Comparison of ENCODE assay signal across 16 cellular contexts in the genomic region with DNA sequence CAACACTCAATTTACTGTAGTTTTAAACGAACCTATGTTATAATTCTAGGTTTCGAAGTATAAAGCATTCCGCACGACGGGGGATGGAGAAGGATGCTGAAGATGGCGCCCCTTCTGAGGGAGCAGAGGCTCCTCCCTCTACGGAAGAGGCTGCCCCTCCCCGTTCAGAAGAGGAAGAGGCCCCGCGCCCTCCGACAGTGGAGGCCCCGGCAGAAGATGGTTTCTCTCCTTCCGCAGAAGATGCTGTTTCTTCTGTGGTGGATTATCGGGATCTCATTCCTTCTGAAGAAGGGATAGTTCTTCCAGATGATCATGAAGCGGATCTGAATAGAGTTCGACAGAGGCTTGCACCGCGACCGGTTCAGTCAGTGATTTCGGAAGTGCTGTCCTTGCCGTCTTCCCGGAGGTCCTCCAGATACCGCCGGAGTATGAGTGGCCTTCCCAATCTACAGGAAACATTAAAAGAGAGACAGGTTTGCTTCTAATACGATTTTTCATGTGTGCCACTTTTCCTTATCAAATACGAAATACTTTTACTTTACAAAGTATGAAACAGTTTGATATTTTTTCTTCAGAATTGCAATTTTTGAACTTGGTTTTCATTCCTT. TPM values are rescaled to one million over a fixed set of nuclear protein-coding genes. Genes with fewer than 3 reads are reported as not detected.
A peak's percentile ranks its signal among the peaks of the same experiment; 100 is the strongest.
DNase-seq lines count a peak whose midpoint lies in the region; ATAC-seq and TF ChIP-seq lines count a peak whose summit lies in the region.
"Had no signal": no experiment of that assay in that cellular context is flagged by ENCODE, and none has a peak within 500 bp of the region (broad histone marks: within the 10 kb centered on the region; RNA-seq: fewer than 3 reads in every experiment).

No MANE protein-coding gene starts in this region.

- no peak overlapping the region for H3K9ac ChIP-seq in neuronal stem cell (ENCODE audit: low read depth, low read length, poor library complexity)

- no peak for DNase-seq in CD8-positive, alpha-beta memory T cell
- no peak for DNase-seq in WTC11 (ENCODE audit: low spot score)
- DNase-seq in neuronal stem cell (ENCODE audit: low spot score) = no peak
- DNase-seq in brain microvascular endothelial cell = no peak
- no peak for DNase-seq in NCI-H2029 treated with DMSO at 0.1 percent for 48 hours (lab: John Stamatoyannopoulos, UW)
- DNase-seq: ACHN; BE2C; C1 segment of cervical spinal cord; CD4-positive, alpha-beta T cell; DMS79 treated with DMSO at 0.1 percent for 48 hours; GF-D8 had no signal

- H2BK5ac ChIP-seq in neuronal stem cell (ENCODE audit: low read length) = no peak overlapping the region

- no CpG with 5 or more reads among the region's 26 CpGs for WGBS in neuronal stem cell (ENCODE audit: extremely low coverage in 2 of 2, insufficient read length in 2 of 2, insufficient replicate concordance in 1 of 2), 2 donors

- no peak overlapping the region for H3K23ac ChIP-seq in neuronal stem cell (ENCODE audit: low read depth, low read length, poor library complexity)

- no peaks in the 10 kb centered on the region for H3K27me3 ChIP-seq in CD8-positive, alpha-beta memory T cell (ENCODE audit: insufficient read depth, low read length, poor library complexity, severe bottlenecking)
- H3K27me3 ChIP-seq in neuronal stem cell (ENCODE audit: control insufficient read depth in 3 of 3, insufficient read depth in 3 of 3, low read depth in 1 of 3, low read length in 3 of 3) = no peaks in the 10 kb centered on the region
- H3K27me3 ChIP-seq in brain microvascular endothelial cell (replicated peaks) = no peaks in the 10 kb centered on the region
- H3K27me3 ChIP-seq: BE2C had no signal

- no peak overlapping the region for H3K4ac ChIP-seq in neuronal stem cell (ENCODE audit: low read length)

- no peak overlapping the region for H3K14ac ChIP-seq in neuronal stem cell (ENCODE audit: low read length)

- H3K79me1 ChIP-seq in neuronal stem cell (ENCODE audit: low read depth, low read length) = no peaks in the 10 kb centered on the region

- POLR2A ChIA-PET in CD8-positive, alpha-beta memory T cell (lab: Charles Lee) = interaction anchor here (0.7 kb wide), 1 partner anchor 9 kb away, joined by 4 read pairs; no protein-coding TSS in a partner anchor
- POLR2A ChIA-PET in WTC11 (lab: Charles Lee) = no interaction called here

- H3K36me3 Mint-ChIP-seq in CD8-positive, alpha-beta memory T cell = peaks cover 0 to 20% (median 2%) of the 10 kb centered on the region in 3 donors
- H3K36me3 Mint-ChIP-seq in WTC11 = no peaks in the 10 kb centered on the region

- no peak overlapping the region for H2BK15ac ChIP-seq in neuronal stem cell (ENCODE audit: low read length)

- no peaks in the 10 kb centered on the region for H3K36me3 ChIP-seq in CD8-positive, alpha-beta memory T cell (ENCODE audit: insufficient read depth, low read length)
- H3K36me3 ChIP-seq in neuronal stem cell (replicated peaks in 1 of 2; ENCODE audit: control insufficient read depth in 2 of 2, insufficient read depth in 2 of 2, low read length in 2 of 2) (no peaks in the 10 kb centered on the region), brain microvascular endothelial cell (replicated peaks) (no peaks in the 10 kb centered on the region)
- H3K36me3 ChIP-seq: BE2C, HAP-1 had no signal

- H3K4me3 ChIP-seq in CD8-positive, alpha-beta memory T cell (ENCODE audit: low read length) = no peak overlapping the region
- H3K4me3 ChIP-seq in neuronal stem cell (ENCODE audit: low read length in 2 of 2) (no peak overlapping the region), brain microvascular endothelial cell (ENCODE audit: low read depth, low read length) (no peak overlapping the region)
- H3K4me3 ChIP-seq: HAP-1 had no signal

- in situ Hi-C loops in brain microvascular endothelial cell (cut with HindIII; ENCODE audit: low pct_ligation_motif_present, low sequenced_read_pairs) = no loop called here

- H3K18ac ChIP-seq in neuronal stem cell (ENCODE audit: low read length) = no peak overlapping the region

- H2AK5ac ChIP-seq in neuronal stem cell (ENCODE audit: low read depth, low read length) = no peak overlapping the region

- H2BK120ac ChIP-seq in neuronal stem cell (ENCODE audit: low read depth, low read length) = no peak overlapping the region

- no peak overlapping the region for H3K4me2 ChIP-seq in neuronal stem cell (ENCODE audit: insufficient read depth, low read length, poor library complexity, severe bottlenecking)

- H3K27ac ChIP-seq in CD8-positive, alpha-beta memory T cell (ENCODE audit: low read depth, low read length) = peak overlapping the region; percentile 34
- H3K27ac ChIP-seq in neuronal stem cell (replicated peaks; ENCODE audit: low read length) = no peak overlapping the region
- no peak overlapping the region for H3K27ac ChIP-seq in brain microvascular endothelial cell
- H3K27ac ChIP-seq: HL-60 had no signal

- H3K4me3 Mint-ChIP-seq in CD8-positive, alpha-beta memory T cell = no peak overlapping the region
- no peak overlapping the region for H3K4me3 Mint-ChIP-seq in WTC11
- H3K4me3 Mint-ChIP-seq: CD4-positive, alpha-beta T cell had no signal

- no peak overlapping the region for H2BK12ac ChIP-seq in neuronal stem cell (ENCODE audit: low read length)

- CTCF ChIA-PET in CD8-positive, alpha-beta memory T cell (lab: Charles Lee) = no interaction called here
- CTCF ChIA-PET in WTC11 (lab: Charles Lee) = no interaction called here

- ATAC-seq in WTC11 (peak; percentile 65), GM19324 (IDR thresholded peaks at IDR 0.05; ENCODE audit: low FRiP score, unreplicated experiment) (no peak)

- no peak overlapping the region for H3K27ac Mint-ChIP-seq in CD8-positive, alpha-beta memory T cell
- H3K27ac Mint-ChIP-seq in WTC11 = no peak overlapping the region
- H3K27ac Mint-ChIP-seq: CD4-positive, alpha-beta T cell had no signal

- no peak overlapping the region for H4K91ac ChIP-seq in neuronal stem cell (ENCODE audit: low read depth, low read length, poor library complexity)

- no peaks in the 10 kb centered on the region for H3K4me1 ChIP-seq in CD8-positive, alpha-beta memory T cell (ENCODE audit: insufficient read depth, low read length)
- H3K4me1 ChIP-seq in neuronal stem cell (ENCODE audit: control insufficient read depth in 2 of 2, insufficient read depth in 1 of 2, low read depth in 1 of 2, low read length in 2 of 2) = peaks cover 4 to 5% of the 10 kb centered on the region in 2 donors
- H3K4me1 ChIP-seq: BE2C, HAP-1 had no signal

- H2AFZ ChIP-seq in neuronal stem cell (ENCODE audit: low read length) = peak overlapping the region; percentile 26

- H3K9me3 ChIP-seq in CD8-positive, alpha-beta memory T cell (ENCODE audit: low read length) = no peaks in the 10 kb centered on the region
- no peaks in the 10 kb centered on the region for H3K9me3 ChIP-seq in neuronal stem cell (replicated peaks in 1 of 2; ENCODE audit: control insufficient read depth in 2 of 2, insufficient read depth in 1 of 2, low read depth in 1 of 2, low read length in 2 of 2)
- H3K9me3 ChIP-seq: BE2C, HAP-1 had no signal

- peaks cover 28 to 39% of the 10 kb centered on the region in 2 donors for H3K27me3 Mint-ChIP-seq in CD8-positive, alpha-beta memory T cell
- no peaks in the 10 kb centered on the region; the same call in 1 of the 2 replicates for H3K27me3 Mint-ChIP-seq in WTC11 (ENCODE audit: low read depth)

- H4K8ac ChIP-seq in neuronal stem cell (ENCODE audit: low read depth, low read length) = no peak overlapping the region

- H3K9me3 Mint-ChIP-seq in CD8-positive, alpha-beta memory T cell = peaks cover 1 to 11% (median 6%) of the 10 kb centered on the region in 5 donors
- peaks cover 6% of the 10 kb centered on the region for H3K9me3 Mint-ChIP-seq in WTC11
- H3K9me3 Mint-ChIP-seq: CD4-positive, alpha-beta T cell had no signal

- no peak for TF ChIP-seq CTCF in WTC11 (IDR thresholded peaks at IDR 0.05)
- no peak for TF ChIP-seq CTCF in brain microvascular endothelial cell (IDR thresholded peaks at IDR 0.05; ENCODE audit: low read depth, low read length, missing control alignments)

- peaks cover 0 to 8% (median 5%) of the 10 kb centered on the region in 3 donors for H3K4me1 Mint-ChIP-seq in CD8-positive, alpha-beta memory T cell
- H3K4me1 Mint-ChIP-seq in WTC11 = peaks cover 6% of the 10 kb centered on the region

TF ChIP-seq in WTC11, 78 proteins besides CTCF, POLR2A, EP300 and RAD21:
- TF ChIP-seq, protein P1, sequence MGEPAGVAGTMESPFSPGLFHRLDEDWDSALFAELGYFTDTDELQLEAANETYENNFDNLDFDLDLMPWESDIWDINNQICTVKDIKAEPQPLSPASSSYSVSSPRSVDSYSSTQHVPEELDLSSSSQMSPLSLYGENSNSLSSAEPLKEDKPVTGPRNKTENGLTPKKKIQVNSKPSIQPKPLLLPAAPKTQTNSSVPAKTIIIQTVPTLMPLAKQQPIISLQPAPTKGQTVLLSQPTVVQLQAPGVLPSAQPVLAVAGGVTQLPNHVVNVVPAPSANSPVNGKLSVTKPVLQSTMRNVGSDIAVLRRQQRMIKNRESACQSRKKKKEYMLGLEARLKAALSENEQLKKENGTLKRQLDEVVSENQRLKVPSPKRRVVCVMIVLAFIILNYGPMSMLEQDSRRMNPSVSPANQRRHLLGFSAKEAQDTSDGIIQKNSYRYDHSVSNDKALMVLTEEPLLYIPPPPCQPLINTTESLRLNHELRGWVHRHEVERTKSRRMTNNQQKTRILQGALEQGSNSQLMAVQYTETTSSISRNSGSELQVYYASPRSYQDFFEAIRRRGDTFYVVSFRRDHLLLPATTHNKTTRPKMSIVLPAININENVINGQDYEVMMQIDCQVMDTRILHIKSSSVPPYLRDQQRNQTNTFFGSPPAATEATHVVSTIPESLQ (CRISPR knock-in tag; IDR thresholded peaks at IDR 0.05) = no peak
- TF ChIP-seq TP53 (CRISPR knock-in tag; IDR thresholded peaks at IDR 0.05) = no peak
- no peak for TF ChIP-seq SMAD3 (CRISPR knock-in tag; IDR thresholded peaks at IDR 0.05; ENCODE audit: borderline replicate concordance)
- TF ChIP-seq PRRX2 (CRISPR knock-in tag; IDR thresholded peaks at IDR 0.05) = no peak

RNA-seq across cellular contexts. Expression of a gene that starts 7.7 kb away (rescaled TPM):
- total RNA-seq in CD8-positive, alpha-beta memory T cell = under 1 TPM; 0.11 to 0.20 TPM
- polyA plus RNA-seq in CD8-positive, alpha-beta memory T cell = not detected
- 0.02 TPM in 1 of 3 replicates, not detected in the others for total RNA-seq in WTC11 (2021)
- polyA plus RNA-seq in neuronal stem cell (2013, experiment 1 of 2) = 0.13 TPM
- 0.03 TPM for polyA plus RNA-seq in neuronal stem cell (2013, experiment 2 of 2)
- total RNA-seq: H4, HT1080 had no signal

RNA-seq across cellular contexts. Expression of a gene that starts 19.9 kb away (rescaled TPM):
- 100 to 1,000 TPM; 153 to 157 TPM for total RNA-seq in CD8-positive, alpha-beta memory T cell
- 98.9 TPM for polyA plus RNA-seq in CD8-positive, alpha-beta memory T cell
- 147 to 164 TPM (median 152 TPM) in 3 replicates for total RNA-seq in WTC11 (2021)
- polyA plus RNA-seq in neuronal stem cell (2013, experiment 1 of 2) = 249 TPM
- 251 TPM for polyA plus RNA-seq in neuronal stem cell (2013, experiment 2 of 2)
